ENCODE assay signal across 16 cellular contexts in genomic region chr3:119585867-119586570, GRCh38. TPM values are rescaled to one million over a fixed set of nuclear protein-coding genes. Genes with fewer than 3 reads are reported as not detected.
"Had no signal": no experiment of that assay in that cellular context is flagged by ENCODE, and none has a peak within 500 bp of the region (broad histone marks: within the 10 kb centered on the region; RNA-seq: fewer than 3 reads in every experiment).

No MANE protein-coding gene starts in this region.

- H3K27ac Mint-ChIP-seq: activated CD4-positive, alpha-beta T cell treated with anti-CD3 and anti-CD28 coated beads, Interleukin-2, amount 10 ng/mL, durations not matched to agents 7 days and 5 days; WTC11 had no signal

- DNase-seq: activated CD4-positive, alpha-beta T cell treated with anti-CD3 and anti-CD28 coated beads, Interleukin-2, amount 10 ng/mL, durations not matched to agents 7 days and 5 days; activated CD8-positive, alpha-beta memory T cell treated with anti-CD3 and anti-CD28 coated beads for 24 hours; activated naive CD4-positive, alpha-beta T cell treated with Interleukin-2 at 50 U/mL for 16 hours; esophagus squamous epithelium; gastrocnemius medialis; heart right ventricle; left ventricle myocardium inferior; ovary; stimulated activated CD4-positive, alpha-beta T cell treated with anti-CD3 and anti-CD28 coated beads, Interleukin-15, amount 100 ng/mL, for 24 hours; stimulated activated CD4-positive, alpha-beta T cell treated with anti-CD3 and anti-CD28 coated beads, Interleukin-4, amount 100 ng/mL, for 4 hours; thyroid gland had no signal

- H3K4me3 ChIP-seq: cardiac muscle cell, esophagus squamous epithelium, gastrocnemius medialis, heart right ventricle, left ventricle myocardium inferior, ovary, thyroid gland had no signal

- H3K27ac ChIP-seq: cardiac muscle cell, gastrocnemius medialis, ovary, thyroid gland had no signal

- H3K4me1 Mint-ChIP-seq: neural crest cell had no signal

- H3K9me3 ChIP-seq: esophagus squamous epithelium, gastrocnemius medialis, left ventricle myocardium inferior, ovary, thyroid gland had no signal

- H3K36me3 ChIP-seq: cardiac muscle cell, esophagus squamous epithelium, ovary, thyroid gland had no signal

- ATAC-seq: gastrocnemius medialis, heart right ventricle, WTC11 had no signal

- H3K4me3 Mint-ChIP-seq: activated CD4-positive, alpha-beta T cell treated with anti-CD3 and anti-CD28 coated beads, Interleukin-2, amount 10 ng/mL, durations not matched to agents 7 days and 5 days; neural crest cell; WTC11 had no signal

- H3K36me3 Mint-ChIP-seq: WTC11 had no signal

- H3K4me1 ChIP-seq: esophagus squamous epithelium, gastrocnemius medialis, thyroid gland had no signal

- H3K27me3 ChIP-seq: cardiac muscle cell, esophagus squamous epithelium, gastrocnemius medialis, heart right ventricle, ovary, thyroid gland had no signal

RNA-seq across cellular contexts. Expression of gene PLA1A, which starts 11.7 kb away (rescaled TPM):
- total RNA-seq: activated CD4-positive, alpha-beta T cell treated with anti-CD3 and anti-CD28 coated beads, Interleukin-2, amount 10 ng/mL, durations not matched to agents 7 days and 5 days; cardiac muscle cell; neural crest cell; skeletal muscle tissue; WTC11 had no signal
- polyA plus RNA-seq: keratinocyte had no signal

RNA-seq across cellular contexts. Expression of gene CD80, which starts 26.6 kb away (rescaled TPM):
- total RNA-seq: left ventricle myocardium inferior, neural crest cell had no signal
- polyA plus RNA-seq: cardiac muscle cell, keratinocyte had no signal
